ENCODE assay signal across 10 cellular contexts in the genomic region with DNA sequence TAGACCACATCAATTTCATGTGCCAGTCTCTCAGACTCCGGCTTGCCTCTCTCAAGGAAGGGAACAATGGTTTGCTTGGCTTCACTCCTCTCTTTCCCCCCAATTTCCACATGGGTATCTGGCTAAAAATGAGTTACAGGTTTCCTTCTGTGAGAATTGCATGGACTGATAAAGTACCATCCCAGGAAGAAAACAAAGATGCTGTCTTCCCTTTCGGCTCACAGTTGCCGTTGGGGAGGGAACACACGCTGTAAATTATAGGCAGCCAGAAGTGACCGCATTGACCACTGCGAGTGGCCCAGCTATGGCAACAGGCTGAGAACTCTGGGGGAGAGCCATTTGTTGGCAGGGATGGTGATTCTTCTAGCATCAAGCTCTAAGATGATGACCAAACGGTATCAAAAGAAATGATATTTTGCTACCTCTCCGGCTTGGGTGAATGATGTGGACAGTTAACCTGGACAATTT. TPM values are rescaled to one million over a fixed set of nuclear protein-coding genes. Genes with fewer than 3 reads are reported as not detected.
A peak's percentile ranks its signal among the peaks of the same experiment; 100 is the strongest.
DNase-seq lines count a peak whose midpoint lies in the region; ATAC-seq and TF ChIP-seq lines count a peak whose summit lies in the region.
"Had no signal": no experiment of that assay in that cellular context is flagged by ENCODE, and none has a peak within 500 bp of the region (broad histone marks: within the 10 kb centered on the region; RNA-seq: fewer than 3 reads in every experiment).

No MANE protein-coding gene starts in this region.

- no peaks in the 10 kb centered on the region for H3K9me3 Mint-ChIP-seq in T-helper 2 cell treated with Interferon-gamma antibody and Interleukin-4, amounts not matched to agents 5 μg/mL and 100 μg/mL, for 36 hours
- H3K9me3 Mint-ChIP-seq in immature natural killer cell: peaks cover 0 to 6% (median 2%) of the 10 kb centered on the region in 6 donors

- TF ChIP-seq POLR2A in vagina (IDR thresholded peaks at IDR 0.05): no peak

- H3K4me1 Mint-ChIP-seq in T-helper 2 cell treated with Interferon-gamma antibody and Interleukin-4, amounts not matched to agents 5 μg/mL and 100 μg/mL, for 36 hours (ENCODE audit: low read depth): peaks cover 70% of the 10 kb centered on the region
- H3K4me1 Mint-ChIP-seq in immature natural killer cell: peaks cover 90 to 95% of the 10 kb centered on the region in 2 donors

- H3K36me3 ChIP-seq in vagina: no peaks in the 10 kb centered on the region
- H3K36me3 ChIP-seq: tibial artery had no signal

- intact Hi-C loops in vagina (cut with DNase I): no loop called here

- H3K27me3 Mint-ChIP-seq in T-helper 2 cell treated with Interferon-gamma antibody and Interleukin-4, amounts not matched to agents 5 μg/mL and 100 μg/mL, for 36 hours (ENCODE audit: low read depth): no peaks in the 10 kb centered on the region
- peaks cover 30 to 61% (median 59%) of the 10 kb centered on the region in 3 donors for H3K27me3 Mint-ChIP-seq in immature natural killer cell (ENCODE audit: low read depth in 3 of 3)

- H3K27me3 ChIP-seq in vagina: no peaks in the 10 kb centered on the region
- H3K27me3 ChIP-seq: tibial artery had no signal

- H3K27ac Mint-ChIP-seq in T-helper 2 cell treated with Interferon-gamma antibody and Interleukin-4, amounts not matched to agents 5 μg/mL and 100 μg/mL, for 36 hours: peak overlapping the region; percentile 94
- peak overlapping the region; percentile 95 to 100 (median 99) for H3K27ac Mint-ChIP-seq in immature natural killer cell

- H3K9me3 ChIP-seq in vagina: no peaks in the 10 kb centered on the region
- H3K9me3 ChIP-seq: tibial artery had no signal

- peak; percentile 36 for DNase-seq in stimulated activated CD4-positive, alpha-beta T cell treated with anti-CD3 and anti-CD28 coated beads, Interleukin-15, amount 100 ng/mL, for 24 hours
- DNase-seq in stimulated activated CD4-positive, alpha-beta T cell treated with anti-CD3 and anti-CD28 coated beads, Interleukin-4, amount 100 ng/mL, for 24 hours: no peak
- DNase-seq in T-helper 2 cell treated with Interferon-gamma antibody and Interleukin-4, amounts not matched to agents 5 μg/mL and 100 μg/mL, for 36 hours (ENCODE audit: low spot score): no peak
- peak; percentile 61 to 75 (median 73) for DNase-seq in immature natural killer cell
- DNase-seq in vagina (ENCODE audit: extremely low spot score in 2 of 2): peak in 1 of 2 donors; percentile 31
- no peak for DNase-seq in DMS53 treated with DMSO at 0.1 percent for 48 hours (lab: John Stamatoyannopoulos, UW; ENCODE audit: unreplicated experiment)
- no peak for DNase-seq in putamen (ENCODE audit: low spot score)
- DNase-seq: NCI-H2081 treated with DMSO at 0.1 percent for 48 hours had no signal

- peaks cover 61% of the 10 kb centered on the region for H3K36me3 Mint-ChIP-seq in T-helper 2 cell treated with Interferon-gamma antibody and Interleukin-4, amounts not matched to agents 5 μg/mL and 100 μg/mL, for 36 hours (ENCODE audit: low read depth)
- peaks cover 3 to 13% (median 10%) of the 10 kb centered on the region in 3 donors for H3K36me3 Mint-ChIP-seq in immature natural killer cell

- H3K4me1 ChIP-seq in vagina: peaks cover 19% of the 10 kb centered on the region

- H3K4me3 Mint-ChIP-seq in T-helper 2 cell treated with Interferon-gamma antibody and Interleukin-4, amounts not matched to agents 5 μg/mL and 100 μg/mL, for 36 hours: peak overlapping the region; percentile 93
- peak overlapping the region; percentile 92 to 99 (median 96) for H3K4me3 Mint-ChIP-seq in immature natural killer cell

- no peak for TF ChIP-seq CTCF in vagina (IDR thresholded peaks at IDR 0.05)

- no peak overlapping the region for H3K4me3 ChIP-seq in vagina

- H3K27ac ChIP-seq in vagina: peak overlapping the region; percentile 10

- ATAC-seq in GM19455 (IDR thresholded peaks at IDR 0.05; ENCODE audit: unreplicated experiment): no peak

RNA-seq across cellular contexts. Expression of a gene that starts 2.8 kb away (rescaled TPM):
- polyA plus RNA-seq in immature natural killer cell: 10 to 100 TPM in 2 of 3 donors, 1 to 10 TPM in 1; 6.2 to 25.2 (median 10.6) TPM
- 62.1 TPM for total RNA-seq in vagina

Comparison
In these comparisons a context has a peak if more than half of its experiments do, and no peak if none do; other contexts are left out.
1. DNase-seq: peak in stimulated activated CD4-positive, alpha-beta T cell treated with anti-CD3 and anti-CD28 coated beads, Interleukin-15, amount 100 ng/mL, for 24 hours (single experiment) and immature natural killer cell (3 of 3); none in stimulated activated CD4-positive, alpha-beta T cell treated with anti-CD3 and anti-CD28 coated beads, Interleukin-4, amount 100 ng/mL, for 24 hours (single experiment), T-helper 2 cell treated with Interferon-gamma antibody and Interleukin-4, amounts not matched to agents 5 μg/mL and 100 μg/mL, for 36 hours (single experiment), DMS53 treated with DMSO at 0.1 percent for 48 hours (single experiment) and putamen (single experiment).